Comparison of ENCODE assay signal across 1 cellular context in genomic region chr1:148777649-148778048, GRCh38. TPM values are rescaled to one million over a fixed set of nuclear protein-coding genes. Genes with fewer than 3 reads are reported as not detected.
"Had no signal": no experiment of that assay in that cellular context is flagged by ENCODE, and none has a peak within 500 bp of the region (broad histone marks: within the 10 kb centered on the region; RNA-seq: fewer than 3 reads in every experiment).

No MANE protein-coding gene starts in this region.

RNA-seq across cellular contexts. Expression of gene NUDT4B, which starts 29.1 kb away (rescaled TPM):
- total RNA-seq: endothelial cell of umbilical vein had no signal
